31 cellular contexts compared by ENCODE assay signal in the genomic region with DNA sequence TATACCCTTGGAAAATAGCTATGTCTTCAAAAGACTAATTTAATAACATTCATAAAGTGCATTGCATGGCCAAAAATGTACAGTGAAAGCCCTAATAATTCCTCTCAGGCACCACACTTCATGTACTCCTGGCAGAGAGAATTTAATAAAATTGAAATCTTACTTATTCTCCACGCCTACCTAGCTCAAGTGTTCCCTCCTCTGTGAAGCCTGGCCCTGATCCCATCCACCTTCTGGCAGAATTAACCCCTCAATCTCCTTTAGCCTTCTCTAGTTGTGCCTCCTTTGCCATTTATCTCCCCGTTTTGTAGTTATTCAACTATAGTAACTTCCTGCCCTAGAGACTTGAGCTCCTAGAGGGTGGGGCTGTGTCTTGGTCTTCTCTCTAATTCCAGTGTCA. TPM values are rescaled to one million over a fixed set of nuclear protein-coding genes. Genes with fewer than 3 reads are reported as not detected.
"Had no signal": no experiment of that assay in that cellular context is flagged by ENCODE, and none has a peak within 500 bp of the region (broad histone marks: within the 10 kb centered on the region; RNA-seq: fewer than 3 reads in every experiment).

No MANE protein-coding gene starts in this region.

- H3K36me3 ChIP-seq: ascending aorta, breast epithelium, cardiac muscle cell, gastrocnemius medialis had no signal

- H3K27ac ChIP-seq: ascending aorta, breast epithelium, cardiac muscle cell, esophagus muscularis mucosa, foreskin keratinocyte, gastrocnemius medialis had no signal

- H3K4me1 ChIP-seq: ascending aorta, breast epithelium, esophagus muscularis mucosa, foreskin keratinocyte, gastrocnemius medialis had no signal

- H3K4me3 ChIP-seq: ascending aorta, breast epithelium, cardiac muscle cell, esophagus muscularis mucosa, gastrocnemius medialis had no signal

- H3K9me3 Mint-ChIP-seq: activated CD4-positive, alpha-beta memory T cell treated with anti-CD3 and anti-CD28 coated beads, Interleukin-2, amount 10 ng/mL, durations not matched to agents 7 days and 5 days; activated CD4-positive, alpha-beta T cell treated with anti-CD3 and anti-CD28 coated beads, Interleukin-2, amount 10 ng/mL, durations not matched to agents 7 days and 5 days; activated naive CD4-positive, alpha-beta T cell treated with anti-CD3 and anti-CD28 coated beads, Interleukin-2, amount 10 ng/mL, durations not matched to agents 7 days and 5 days; activated naive CD4-positive, alpha-beta T cell treated with anti-CD3 and anti-CD28 coated beads, Interleukin-2, amount 50 U/mL, for 72 hours; activated naive CD8-positive, alpha-beta T cell treated with anti-CD3 and anti-CD28 coated beads, Interleukin-2, amount 10 ng/mL, durations not matched to agents 7 days and 5 days; activated T-cell treated with anti-CD3 and anti-CD28 coated beads, Interleukin-2, amount 50 U/mL, for 24 hours; activated T-cell treated with anti-CD3 and anti-CD28 coated beads, Interleukin-2, amount 50 U/mL, for 72 hours; central memory CD8-positive, alpha-beta T cell; effector memory CD8-positive, alpha-beta T cell had no signal

- H3K27me3 ChIP-seq: ascending aorta, cardiac muscle cell, foreskin keratinocyte had no signal

- H3K4me1 Mint-ChIP-seq: activated CD4-positive, alpha-beta memory T cell treated with anti-CD3 and anti-CD28 coated beads, Interleukin-2, amount 10 ng/mL, durations not matched to agents 7 days and 5 days; activated CD4-positive, alpha-beta T cell treated with anti-CD3 and anti-CD28 coated beads, Interleukin-2, amount 10 ng/mL, durations not matched to agents 7 days and 5 days; activated naive CD4-positive, alpha-beta T cell treated with anti-CD3 and anti-CD28 coated beads, Interleukin-2, amount 10 ng/mL, durations not matched to agents 7 days and 5 days; activated naive CD8-positive, alpha-beta T cell treated with anti-CD3 and anti-CD28 coated beads, Interleukin-2, amount 10 ng/mL, durations not matched to agents 7 days and 5 days; central memory CD8-positive, alpha-beta T cell had no signal

- H3K9me3 ChIP-seq: ascending aorta, breast epithelium, esophagus muscularis mucosa, gastrocnemius medialis had no signal

- DNase-seq: activated CD4-positive, alpha-beta memory T cell treated with anti-CD3 and anti-CD28 coated beads, Interleukin-2, amount 10 ng/mL, durations not matched to agents 7 days and 5 days; activated CD4-positive, alpha-beta T cell treated with anti-CD3 and anti-CD28 coated beads for 4 hours; activated CD4-positive, alpha-beta T cell treated with anti-CD3 and anti-CD28 coated beads, Interleukin-2, amount 10 ng/mL, durations not matched to agents 7 days and 5 days; activated CD4-positive, alpha-beta T cell treated with anti-CD3 and anti-CD28 coated beads, Interleukin-2, amount 50 U/mL, for 4 hours; activated CD4-positive, CD25-positive, alpha-beta regulatory T cell; activated CD4-positive, CD25-positive, alpha-beta regulatory T cell treated with anti-CD3 and anti-CD28 coated beads, Interleukin-2, amount 50 U/mL, for 72 hours; activated CD8-positive, alpha-beta memory T cell treated with anti-CD3 and anti-CD28 coated beads, Interleukin-2, amount 50 U/mL, for 48 hours; activated gamma-delta T cell; activated naive CD4-positive, alpha-beta T cell; activated naive CD4-positive, alpha-beta T cell treated with anti-CD3 and anti-CD28 coated beads, Interleukin-2, amount 10 ng/mL, durations not matched to agents 7 days and 5 days; activated naive CD8-positive, alpha-beta T cell treated with anti-CD3 and anti-CD28 coated beads, Interleukin-2, amount 10 ng/mL, durations not matched to agents 7 days and 5 days; activated T-cell treated with anti-CD3 and anti-CD28 coated beads for 4 hours; activated T-cell treated with anti-CD3 and anti-CD28 coated beads, Interleukin-2, amount 50 U/mL, for 24 hours; activated T-cell treated with anti-CD3 and anti-CD28 coated beads, Interleukin-2, amount 50 U/mL, for 72 hours; cortex of kidney; dermis blood vessel endothelial cell; effector CD4-positive, alpha-beta T cell; effector memory CD8-positive, alpha-beta T cell; erythroblast; foreskin keratinocyte; gastrocnemius medialis; T-helper 2 cell had no signal

- H3K36me3 Mint-ChIP-seq: activated naive CD4-positive, alpha-beta T cell treated with anti-CD3 and anti-CD28 coated beads, Interleukin-2, amount 10 ng/mL, durations not matched to agents 7 days and 5 days; activated naive CD4-positive, alpha-beta T cell treated with anti-CD3 and anti-CD28 coated beads, Interleukin-2, amount 50 U/mL, for 72 hours; activated naive CD8-positive, alpha-beta T cell treated with anti-CD3 and anti-CD28 coated beads, Interleukin-2, amount 10 ng/mL, durations not matched to agents 7 days and 5 days; brain had no signal

- H3K27ac Mint-ChIP-seq: activated CD4-positive, alpha-beta memory T cell treated with anti-CD3 and anti-CD28 coated beads, Interleukin-2, amount 10 ng/mL, durations not matched to agents 7 days and 5 days; activated CD4-positive, alpha-beta T cell treated with anti-CD3 and anti-CD28 coated beads, Interleukin-2, amount 10 ng/mL, durations not matched to agents 7 days and 5 days; activated naive CD4-positive, alpha-beta T cell treated with anti-CD3 and anti-CD28 coated beads, Interleukin-2, amount 10 ng/mL, durations not matched to agents 7 days and 5 days; activated naive CD8-positive, alpha-beta T cell treated with anti-CD3 and anti-CD28 coated beads, Interleukin-2, amount 10 ng/mL, durations not matched to agents 7 days and 5 days; activated T-cell treated with anti-CD3 and anti-CD28 coated beads, Interleukin-2, amount 50 U/mL, for 24 hours; activated T-cell treated with anti-CD3 and anti-CD28 coated beads, Interleukin-2, amount 50 U/mL, for 72 hours; effector memory CD8-positive, alpha-beta T cell had no signal

- H3K4me3 Mint-ChIP-seq: activated CD4-positive, alpha-beta memory T cell treated with anti-CD3 and anti-CD28 coated beads, Interleukin-2, amount 10 ng/mL, durations not matched to agents 7 days and 5 days; activated CD4-positive, alpha-beta T cell treated with anti-CD3 and anti-CD28 coated beads, Interleukin-2, amount 10 ng/mL, durations not matched to agents 7 days and 5 days; activated naive CD4-positive, alpha-beta T cell treated with anti-CD3 and anti-CD28 coated beads, Interleukin-2, amount 10 ng/mL, durations not matched to agents 7 days and 5 days; activated naive CD8-positive, alpha-beta T cell treated with anti-CD3 and anti-CD28 coated beads, Interleukin-2, amount 10 ng/mL, durations not matched to agents 7 days and 5 days; activated T-cell treated with anti-CD3 and anti-CD28 coated beads, Interleukin-2, amount 50 U/mL, for 24 hours; activated T-cell treated with anti-CD3 and anti-CD28 coated beads, Interleukin-2, amount 50 U/mL, for 72 hours; brain; central memory CD8-positive, alpha-beta T cell; effector memory CD8-positive, alpha-beta T cell had no signal

- ATAC-seq: activated naive CD4-positive, alpha-beta T cell treated with anti-CD3 and anti-CD28 coated beads, Interleukin-2, amount 50 U/mL, for 72 hours; activated T-cell treated with anti-CD3 and anti-CD28 coated beads, Interleukin-2, amount 50 U/mL, for 72 hours; effector memory CD8-positive, alpha-beta T cell; foreskin keratinocyte; gastrocnemius medialis had no signal

RNA-seq across cellular contexts. Expression of a gene that starts 26.7 kb away (rescaled TPM):
- total RNA-seq: activated CD4-positive, alpha-beta memory T cell treated with anti-CD3 and anti-CD28 coated beads, Interleukin-2, amount 10 ng/mL, durations not matched to agents 7 days and 5 days; activated CD4-positive, alpha-beta T cell treated with anti-CD3 and anti-CD28 coated beads, Interleukin-2, amount 10 ng/mL, durations not matched to agents 7 days and 5 days; activated naive CD8-positive, alpha-beta T cell treated with anti-CD3 and anti-CD28 coated beads, Interleukin-2, amount 10 ng/mL, durations not matched to agents 7 days and 5 days; chondrocyte; dermis blood vessel endothelial cell; T-helper 1 cell treated with Interleukin-12 subunit alpha and Interleukin-12 subunit beta and Interleukin-4 antibody, amounts not matched to agents 30 ng/mL and 1 ng/mL, for 36 hours had no signal
